8 cellular contexts compared by ENCODE assay signal in the genomic region with DNA sequence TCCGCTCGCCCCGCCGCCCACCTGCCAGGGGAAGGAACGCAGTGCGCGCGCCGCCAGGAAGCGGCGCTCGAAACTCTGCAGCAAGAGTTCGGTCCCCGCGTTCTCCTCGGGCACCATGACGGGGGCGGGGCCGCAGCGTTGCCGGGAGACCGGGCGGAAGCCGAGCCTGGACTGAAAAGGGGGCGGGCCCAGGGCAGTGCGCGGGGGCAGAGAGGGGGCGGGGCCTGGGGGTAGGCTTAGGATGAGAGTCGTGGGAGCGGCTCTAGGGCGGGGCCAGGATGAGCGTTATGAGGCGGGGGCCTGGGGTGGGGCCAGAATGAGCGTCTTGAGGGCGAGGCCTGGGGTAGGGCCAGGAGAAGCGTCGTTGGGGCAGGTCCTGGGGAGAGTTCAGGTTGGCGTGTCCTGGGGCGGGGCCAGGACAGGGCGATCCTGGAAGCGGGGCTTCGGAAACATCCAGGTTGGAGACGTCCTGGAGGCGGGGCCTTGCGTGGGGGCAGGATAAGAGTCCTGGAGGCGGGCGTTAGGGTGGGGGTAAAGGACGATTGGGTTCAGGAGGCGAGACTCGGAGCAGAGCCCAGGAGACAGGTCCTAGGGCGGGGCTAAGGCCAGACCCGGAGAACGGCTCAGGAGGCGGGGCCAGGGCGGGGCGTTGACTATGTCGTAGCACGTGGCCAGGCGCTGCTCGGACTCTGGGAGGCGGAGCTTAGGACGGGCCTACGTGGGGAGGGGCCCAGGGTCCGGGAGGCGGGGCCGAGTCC. TPM values are rescaled to one million over a fixed set of nuclear protein-coding genes. Genes with fewer than 3 reads are reported as not detected.
A peak's percentile ranks its signal among the peaks of the same experiment; 100 is the strongest.
DNase-seq lines count a peak whose midpoint lies in the region; ATAC-seq and TF ChIP-seq lines count a peak whose summit lies in the region.
"Not testable (repeated sequence)": the region's sequence is repeated elsewhere in the genome, so short reads cannot be mapped to it uniquely, and the experiment has no call there.

No MANE protein-coding gene starts in this region.

- H3K4me1 ChIP-seq in colonic mucosa, result not testable (repeated sequence)

- ATAC-seq in GM19328 (IDR thresholded peaks at IDR 0.05; ENCODE audit: unreplicated experiment) (peak; percentile 97), HG03460 (IDR thresholded peaks at IDR 0.05; ENCODE audit: unreplicated experiment) (peak; percentile 93)

- H3K36me3 ChIP-seq in colonic mucosa, result not testable (repeated sequence)

- peak overlapping the region; percentile 63 for H3K4me3 ChIP-seq in colonic mucosa

- peak overlapping the region; percentile 36 for H3K27ac ChIP-seq in colonic mucosa
- peak overlapping the region; percentile 84 for H3K27ac ChIP-seq in layer of hippocampus (ENCODE audit: low read depth, low read length)

- DNase-seq in AML-193 (lab: John Stamatoyannopoulos, UW) (peak; percentile 87 to 93), NCI-H524 treated with DMSO at 0.1 percent for 48 hours (lab: John Stamatoyannopoulos, UW) (peak; percentile 85), colonic mucosa (peak; percentile 99)
- peak; percentile 99 for DNase-seq in activated CD4-positive, alpha-beta T cell treated with anti-CD3 and anti-CD28 coated beads for 48 hours
- peak; percentile 94 to 97 (median 96) for DNase-seq in stimulated activated CD4-positive, alpha-beta T cell treated with anti-CD3 and anti-CD28 coated beads, Interleukin-1b, Interleukin-23, amount 100 ng/mL, for 24 hours (ENCODE audit: low read depth in 4 of 4, low spot score in 1 of 4)

- H3K9me3 ChIP-seq in colonic mucosa, result not testable (repeated sequence)

- not testable (repeated sequence) for TF ChIP-seq CTCF in colonic mucosa (IDR thresholded peaks at IDR 0.05)

- H3K9ac ChIP-seq in colonic mucosa (ENCODE audit: low read depth in 2 of 2, low read length in 2 of 2), result peak overlapping the region; percentile 55 to 61

- H3K27me3 ChIP-seq in colonic mucosa; layer of hippocampus (ENCODE audit: control insufficient read depth, insufficient read depth, low read length): not testable (repeated sequence)

- intact Hi-C loops in colonic mucosa (cut with DNase I), result not testable (repeated sequence)

RNA-seq across cellular contexts. Expression of a gene that starts 43.6 kb away (rescaled TPM):
- 10 to 100 TPM; 19.2 to 34.3 TPM for total RNA-seq in colonic mucosa

Comparison
In these comparisons a context has a peak if more than half of its experiments do, and no peak if none do; other contexts are left out.
1. Peak in every context shown above with its lines: DNase-seq, ATAC-seq, H3K4me3 ChIP-seq and H3K27ac ChIP-seq.